Comparison of ENCODE assay signal across 1 cellular context in genomic region chr7:93004906-93005305, GRCh38.
TF ChIP-seq lines count a peak whose summit lies in the region.

No MANE protein-coding gene starts in this region.

TF ChIP-seq in K562, 482 proteins besides CTCF, POLR2A, EP300 and RAD21 (continued from another document):
- TF ChIP-seq GMEB1 (CRISPR knock-in tag; IDR thresholded peaks at IDR 0.05), result no peak
TF ChIP-seq in K562: peak in this region for 51.
